21 cellular contexts compared by ENCODE assay signal in genomic region chr5:132689518-132689917, GRCh38. TPM values are rescaled to one million over a fixed set of nuclear protein-coding genes. Genes with fewer than 3 reads are reported as not detected.
"Had no signal": no experiment of that assay in that cellular context is flagged by ENCODE, and none has a peak within 500 bp of the region (broad histone marks: within the 10 kb centered on the region; RNA-seq: fewer than 3 reads in every experiment).

No MANE protein-coding gene starts in this region.

- H3K4me1 ChIP-seq: foreskin keratinocyte, right atrium auricular region, tibial nerve, vagina had no signal

- H3K27me3 ChIP-seq: foreskin keratinocyte, right atrium auricular region, tibial nerve, vagina had no signal

- ATAC-seq: foreskin keratinocyte, left ventricle myocardium superior had no signal

- H3K36me3 ChIP-seq: right atrium auricular region, vagina, WERI-Rb-1 had no signal

- H3K9me3 ChIP-seq: right atrium auricular region, tibial nerve, vagina had no signal

- H3K27me3 Mint-ChIP-seq: activated T-cell treated with anti-CD3 and anti-CD28 coated beads, Interleukin-2, amount 50 U/mL, for 24 hours; dendritic cell treated with granulocyte-macrophage colony-stimulating factor and Interleukin-4, amounts not matched to agents 40 ng/mL and 50 ng/mL, for 4 days; effector memory CD8-positive, alpha-beta T cell; memory B cell; progenitor cell of endocrine pancreas had no signal

- H3K27ac ChIP-seq: foreskin keratinocyte, right atrium auricular region, skin epidermis, tibial nerve, vagina, WERI-Rb-1 had no signal

- DNase-seq: activated CD4-positive, alpha-beta T cell treated with anti-CD3 and anti-CD28 coated beads, Interleukin-2, amount 50 U/mL, for 48 hours; activated gamma-delta T cell treated with Interleukin-2 at 50 U/mL for 16 hours; activated T-cell treated with anti-CD3 and anti-CD28 coated beads, Interleukin-2, amount 50 U/mL, for 24 hours; aorta; cerebellar nuclear complex; effector memory CD8-positive, alpha-beta T cell; foreskin keratinocyte; left ventricle myocardium superior; stimulated activated naive CD4-positive, alpha-beta T cell; substantia nigra; WERI-Rb-1 had no signal

- H3K4me1 Mint-ChIP-seq: nephron had no signal

- H3K27ac Mint-ChIP-seq: dendritic cell treated with granulocyte-macrophage colony-stimulating factor and Interleukin-4, amounts not matched to agents 40 ng/mL and 50 ng/mL, for 4 days; effector memory CD8-positive, alpha-beta T cell; memory B cell; nephron; progenitor cell of endocrine pancreas had no signal

- H3K4me3 Mint-ChIP-seq: activated T-cell treated with anti-CD3 and anti-CD28 coated beads, Interleukin-2, amount 50 U/mL, for 24 hours; dendritic cell treated with granulocyte-macrophage colony-stimulating factor and Interleukin-4, amounts not matched to agents 40 ng/mL and 50 ng/mL, for 4 days; effector memory CD8-positive, alpha-beta T cell; memory B cell; nephron had no signal

- H3K9me3 Mint-ChIP-seq: activated T-cell treated with anti-CD3 and anti-CD28 coated beads, Interleukin-2, amount 50 U/mL, for 24 hours; dendritic cell treated with granulocyte-macrophage colony-stimulating factor and Interleukin-4, amounts not matched to agents 40 ng/mL and 50 ng/mL, for 4 days; effector memory CD8-positive, alpha-beta T cell; nephron had no signal

- H3K4me3 ChIP-seq: right atrium auricular region, skin epidermis, tibial nerve, vagina had no signal

RNA-seq across cellular contexts. Expression of gene IL4, which starts 15.7 kb away (rescaled TPM):
- total RNA-seq: aorta, foreskin keratinocyte, kidney epithelial cell, left ventricle myocardium superior, omental fat pad, progenitor cell of endocrine pancreas, right atrium auricular region, tibial nerve, vagina had no signal

RNA-seq across cellular contexts. Expression of gene IL13, which starts 31.5 kb away (rescaled TPM):
- total RNA-seq: aorta, foreskin keratinocyte, kidney epithelial cell, left ventricle myocardium superior, progenitor cell of endocrine pancreas, right atrium auricular region, vagina had no signal

RNA-seq across cellular contexts. Expression of gene CCNI2, which starts 57.7 kb away (rescaled TPM):
- total RNA-seq: aorta, right atrium auricular region, tibial nerve, vagina had no signal
